12 cellular contexts compared by ENCODE assay signal in the genomic region with DNA sequence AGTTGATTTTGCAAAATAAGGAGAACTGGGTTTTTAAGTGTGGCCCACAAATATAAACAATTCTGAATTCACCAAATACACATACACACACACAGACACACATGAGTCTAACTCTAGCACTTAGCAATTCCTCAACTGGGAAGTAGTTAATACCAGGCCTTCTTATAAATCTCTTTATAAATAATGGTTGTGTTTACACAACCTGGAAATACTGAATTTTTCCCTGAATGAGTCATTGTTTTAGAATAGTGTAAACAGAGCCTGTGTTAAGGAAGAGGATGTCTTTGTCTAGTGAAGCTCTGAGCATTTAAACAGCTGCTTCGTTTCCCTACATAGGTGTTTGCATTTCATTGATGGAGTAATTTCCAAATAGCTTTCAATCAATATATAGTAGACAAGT.
A peak's percentile ranks its signal among the peaks of the same experiment; 100 is the strongest.
DNase-seq lines count a peak whose midpoint lies in the region; ATAC-seq, FAIRE-seq and TF ChIP-seq lines count a peak whose summit lies in the region.
"Had no signal": no experiment of that assay in that cellular context is flagged by ENCODE, and none has a peak within 500 bp of the region (broad histone marks: within the 10 kb centered on the region; RNA-seq: fewer than 3 reads in every experiment).

No MANE protein-coding gene starts in this region.

- no peak for TF ChIP-seq CTCF in body of pancreas (IDR thresholded peaks at IDR 0.05)
- no peak for TF ChIP-seq CTCF in HepG2 (CRISPR knock-in tag; IDR thresholded peaks at IDR 0.05)

- H2AFZ ChIP-seq in HepG2 (ENCODE audit: low read length) = no peak overlapping the region

- peaks cover 87% of the 10 kb centered on the region for H3K4me1 ChIP-seq in body of pancreas
- H3K4me1 ChIP-seq in HepG2 (ENCODE audit: insufficient read depth, low read length) = no peaks in the 10 kb centered on the region

- H3K36me3 ChIP-seq in body of pancreas (replicated peaks in 1 of 2; ENCODE audit: insufficient read depth in 1 of 2, low read depth in 2 of 2) = no peaks in the 10 kb centered on the region
- H3K36me3 ChIP-seq in HepG2 (replicated peaks in 1 of 2; ENCODE audit: control insufficient read depth in 1 of 2, insufficient read depth in 2 of 2, low read length in 2 of 2) = no peaks in the 10 kb centered on the region

- FAIRE-seq in HepG2 (lab: Jason Lieb, UNC) = no peak
- FAIRE-seq: colon, G401.6, kidney had no signal

- 11 to 17% methylated on average over 1 of the region's 1 CpG for WGBS in body of pancreas, 2 donors
- 0% methylated on average over 1 of the region's 1 CpG for WGBS in HepG2 (ENCODE audit: low lambda C conversion rate)

- no peak for TF ChIP-seq RAD21 in HepG2 (CRISPR knock-in tag; IDR thresholded peaks at IDR 0.05)

- intact Hi-C loops in body of pancreas (cut with DNase I) = no loop called here
- intact Hi-C loops in HepG2 (cut with micrococcal nuclease; ENCODE audit: unreplicated experiment) = no loop called here
- intact Hi-C loops in Right ventricle myocardium superior (cut with DNase I) = no loop called here

- H3K27me3 ChIP-seq in body of pancreas = no peaks in the 10 kb centered on the region
- no peaks in the 10 kb centered on the region for H3K27me3 ChIP-seq in HepG2 (ENCODE audit: control insufficient read depth in 1 of 2, insufficient read depth in 2 of 2, low read length in 2 of 2)

- H3K27ac ChIP-seq in body of pancreas = peak overlapping the region; percentile 25 to 84 (median 68)
- H3K27ac ChIP-seq in HepG2 (ENCODE audit: extremely low read length, insufficient read depth, low read length) = no peak overlapping the region

- H3K4me2 ChIP-seq in HepG2 (ENCODE audit: low read depth, low read length) = no peak overlapping the region

- H3K9me3 ChIP-seq in body of pancreas = no peaks in the 10 kb centered on the region
- no peaks in the 10 kb centered on the region for H3K9me3 ChIP-seq in HepG2 (ENCODE audit: low read length)

- TF ChIP-seq POLR2A in body of pancreas (IDR thresholded peaks at IDR 0.05) (peak in 2 of 3 donors; percentile 37 to 40), HepG2 (IDR thresholded peaks at IDR 0.05; ENCODE audit: insufficient read depth in 1 of 2, low read depth in 2 of 2, low read length in 2 of 2) (no peak)

- H3K4me3 ChIP-seq in body of pancreas (no peak overlapping the region), HepG2 (replicated peaks in 1 of 3; ENCODE audit: insufficient read depth in 1 of 3, low read depth in 2 of 3, low read length in 3 of 3) (no peak overlapping the region)

- TF ChIP-seq EP300 in HepG2 (IDR thresholded peaks at IDR 0.05; ENCODE audit: low read depth in 2 of 2, low read length in 2 of 2) (peak in 1 of 2 experiments; percentile 30; a peak in 1 of 4 replicates), HepG2 (CRISPR knock-in tag; IDR thresholded peaks at IDR 0.05; ENCODE audit: borderline replicate concordance) (no peak)

- CTCF ChIA-PET in HepG2 (lab: Yijun Ruan, JAX; ENCODE audit: low intra/inter-chr PET ratio, low total read pairs) = no interaction called here

- no peaks in the 10 kb centered on the region for H4K20me1 ChIP-seq in HepG2 (ENCODE audit: insufficient read depth, low read length)

- in situ Hi-C loops in HepG2 (cut with HindIII; ENCODE audit: extremely low pct_ligation_motif_present, low pct_unique_long_range_greater_than_20kb) = no loop called here

- ATAC-seq in body of pancreas (peak; percentile 88), HepG2 (peak; percentile 43; the same call in 1 of the 3 replicates), Right ventricle myocardium superior (ENCODE audit: poor library complexity) (no peak)

- DNase-seq in EH (ENCODE audit: low read depth) (peak; percentile 74), NCI-H146 treated with DMSO at 0.1 percent for 48 hours (lab: John Stamatoyannopoulos, UW; ENCODE audit: unreplicated experiment) (peak; percentile 99), body of pancreas (peak in 1 of 4 donors; percentile 38), HepG2 (ENCODE audit: low spot score) (peak; percentile 23), ureter (ENCODE audit: low spot score) (no peak), amniotic stem cell (lab: John Stamatoyannopoulos, UW) (no peak), CD1c-positive myeloid dendritic cell (ENCODE audit: extremely low spot score) (no peak), Right ventricle myocardium superior (no peak)
- DNase-seq: kidney, posterior cingulate gyrus had no signal

- no peaks in the 10 kb centered on the region for H3K79me2 ChIP-seq in HepG2 (ENCODE audit: insufficient read depth, low read length)

- H3K9ac ChIP-seq in HepG2 (ENCODE audit: insufficient read depth, low read depth, low read length) = no peak overlapping the region

- BruUV-seq in HepG2 (replicated peaks; lab: Mats Ljungman, UMichigan) = no TSS peak

- POLR2A ChIA-PET in HepG2 (lab: Yijun Ruan, JAX) = interaction anchor here (1.0 kb wide), 1 partner anchor 219 kb away, joined by 4 read pairs; the partner anchor contains the start of gene BTG1

TF ChIP-seq in HepG2, 621 proteins besides CTCF, POLR2A, EP300 and RAD21 (continues in another document):
- TF ChIP-seq SOX5 (CRISPR knock-in tag; IDR thresholded peaks at IDR 0.05; ENCODE audit: borderline replicate concordance) = peak; percentile 58; the same call in 1 of the 2 replicates
- TF ChIP-seq GATAD2A (CRISPR knock-in tag; IDR thresholded peaks at IDR 0.05) = peak; percentile 55
- TF ChIP-seq SOX13 (IDR thresholded peaks at IDR 0.05) = no peak
- peak in 1 of 2 experiments; percentile 65; a peak in 2 of 4 replicates for TF ChIP-seq SOX13 (CRISPR knock-in tag; conservative IDR thresholded peaks at IDR 0.05 in 1 of 2, IDR thresholded peaks at IDR 0.05 in 1 of 2)
- TF ChIP-seq CBX5 (CRISPR knock-in tag; IDR thresholded peaks at IDR 0.05; ENCODE audit: borderline replicate concordance) = no peak
- no peak for TF ChIP-seq MAFK (conservative IDR thresholded peaks at IDR 0.05 in 1 of 2, IDR thresholded peaks at IDR 0.05 in 1 of 2; ENCODE audit: low read length in 2 of 2)
- no peak for TF ChIP-seq ARNT (IDR thresholded peaks at IDR 0.05)
- TF ChIP-seq ZZZ3 (CRISPR knock-in tag; IDR thresholded peaks at IDR 0.05; ENCODE audit: borderline replicate concordance) = no peak
- TF ChIP-seq DR1 (CRISPR knock-in tag; IDR thresholded peaks at IDR 0.05) = no peak
- TF ChIP-seq, protein P1, sequence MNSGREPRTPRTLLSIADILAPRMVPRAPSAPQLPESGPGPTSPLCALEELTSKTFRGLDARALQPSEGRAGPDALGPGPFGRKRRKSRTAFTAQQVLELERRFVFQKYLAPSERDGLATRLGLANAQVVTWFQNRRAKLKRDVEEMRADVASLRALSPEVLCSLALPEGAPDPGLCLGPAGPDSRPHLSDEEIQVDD (CRISPR knock-in tag; IDR thresholded peaks at IDR 0.05; ENCODE audit: borderline replicate concordance) = no peak
- no peak for TF ChIP-seq PRMT3 (CRISPR knock-in tag; IDR thresholded peaks at IDR 0.05; ENCODE audit: borderline replicate concordance, low read depth)
- TF ChIP-seq ZNF800 (CRISPR knock-in tag; IDR thresholded peaks at IDR 0.05) = no peak
- TF ChIP-seq DDIT3 (CRISPR knock-in tag; IDR thresholded peaks at IDR 0.05) = no peak
- TF ChIP-seq ATRX (CRISPR knock-in tag; IDR thresholded peaks at IDR 0.05; ENCODE audit: borderline replicate concordance) = no peak
- TF ChIP-seq ZNF337 (CRISPR knock-in tag; IDR thresholded peaks at IDR 0.05; ENCODE audit: borderline replicate concordance, low read depth) = no peak
- TF ChIP-seq ZMYM4 (CRISPR knock-in tag; IDR thresholded peaks at IDR 0.05) = no peak
- TF ChIP-seq HNRNPUL1 (IDR thresholded peaks at IDR 0.05; ENCODE audit: low read depth, low read length) = no peak
- TF ChIP-seq, protein P2, sequence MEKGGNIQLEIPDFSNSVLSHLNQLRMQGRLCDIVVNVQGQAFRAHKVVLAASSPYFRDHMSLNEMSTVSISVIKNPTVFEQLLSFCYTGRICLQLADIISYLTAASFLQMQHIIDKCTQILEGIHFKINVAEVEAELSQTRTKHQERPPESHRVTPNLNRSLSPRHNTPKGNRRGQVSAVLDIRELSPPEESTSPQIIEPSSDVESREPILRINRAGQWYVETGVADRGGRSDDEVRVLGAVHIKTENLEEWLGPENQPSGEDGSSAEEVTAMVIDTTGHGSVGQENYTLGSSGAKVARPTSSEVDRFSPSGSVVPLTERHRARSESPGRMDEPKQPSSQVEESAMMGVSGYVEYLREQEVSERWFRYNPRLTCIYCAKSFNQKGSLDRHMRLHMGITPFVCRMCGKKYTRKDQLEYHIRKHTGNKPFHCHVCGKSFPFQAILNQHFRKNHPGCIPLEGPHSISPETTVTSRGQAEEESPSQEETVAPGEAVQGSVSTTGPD (CRISPR knock-in tag; IDR thresholded peaks at IDR 0.05) = no peak

Comparison
In these comparisons a context has a peak if more than half of its experiments do, and no peak if none do; other contexts are left out.
1. DNase-seq: peak in EH (single experiment), NCI-H146 treated with DMSO at 0.1 percent for 48 hours (single experiment) and HepG2 (single experiment); none in ureter (single experiment), amniotic stem cell (single experiment), CD1c-positive myeloid dendritic cell (single experiment) and Right ventricle myocardium superior (single experiment).
2. POLR2A ChIP-seq: peak in body of pancreas (2 of 3); none in HepG2 (0 of 2).